Comparison of ENCODE assay signal across 8 cellular contexts in the genomic region with DNA sequence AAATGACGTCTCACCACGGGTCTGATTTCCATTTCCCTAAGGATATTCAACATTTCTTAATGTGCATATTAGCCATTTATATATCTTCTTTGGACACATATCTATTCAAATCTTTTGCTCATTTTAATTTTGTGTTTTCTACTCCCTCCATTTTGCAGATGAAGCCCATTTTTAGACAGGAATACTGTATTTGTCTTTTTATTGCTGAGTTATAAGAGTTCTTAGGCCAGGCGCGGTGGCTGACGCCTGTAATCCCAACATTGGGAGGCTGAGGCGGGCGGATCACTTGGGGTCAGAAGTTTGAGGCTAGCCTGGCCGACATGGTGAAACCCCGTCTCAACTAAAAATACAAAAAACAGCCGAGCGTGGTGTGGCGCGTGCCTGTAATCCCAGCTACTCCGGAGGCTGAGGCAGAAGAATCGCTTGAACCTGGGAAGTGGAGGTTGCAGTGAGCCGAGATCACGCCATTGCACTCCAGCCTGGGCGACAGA. TPM values are rescaled to one million over a fixed set of nuclear protein-coding genes. Genes with fewer than 3 reads are reported as not detected.
DNase-seq lines count a peak whose midpoint lies in the region; ATAC-seq, FAIRE-seq and TF ChIP-seq lines count a peak whose summit lies in the region.
"Not testable (repeated sequence)": the region's sequence is repeated elsewhere in the genome, so short reads cannot be mapped to it uniquely, and the experiment has no call there.

No MANE protein-coding gene starts in this region.

- peaks cover 45% of the 10 kb centered on the region for H3K4me1 Mint-ChIP-seq in activated T-helper 1 cell treated with anti-CD3 and anti-CD28 coated beads, Interleukin-12 subunit alpha, Interleukin-12 subunit beta, Interleukin-2, Interleukin-4 antibody, amounts not matched to agents 30 ng/mL and 10 ng/mL and 1 ng/mL, durations not matched to agents 14 hours and 24 hours and 36 hours (ENCODE audit: low read depth)
- H3K4me1 Mint-ChIP-seq in effector memory CD8-positive, alpha-beta T cell (ENCODE audit: low read depth in 2 of 2): peaks cover 32 to 42% of the 10 kb centered on the region in 2 donors

- not testable (repeated sequence) for TF ChIP-seq CTCF in kidney (IDR thresholded peaks at IDR 0.05; ENCODE audit: borderline replicate concordance, extremely low read depth, insufficient read depth); ovary (IDR thresholded peaks at IDR 0.05)
- TF ChIP-seq CTCF in transverse colon (IDR thresholded peaks at IDR 0.05): peak in 1 of 5 experiments; percentile 13

- not testable (repeated sequence) for H3K27me3 ChIP-seq in ovary, transverse colon

- H3K27ac ChIP-seq in kidney (ENCODE audit: low read depth in 2 of 2, low read length in 2 of 2) (peak overlapping the region; percentile 96 to 98), ovary (peak overlapping the region; percentile 94), transverse colon (peak overlapping the region; percentile 95 to 99 (median 99))

- H3K27ac Mint-ChIP-seq in activated T-helper 1 cell treated with anti-CD3 and anti-CD28 coated beads, Interleukin-12 subunit alpha, Interleukin-12 subunit beta, Interleukin-2, Interleukin-4 antibody, amounts not matched to agents 30 ng/mL and 10 ng/mL and 1 ng/mL, durations not matched to agents 14 hours and 24 hours and 36 hours: peak overlapping the region; percentile 96
- H3K27ac Mint-ChIP-seq in effector memory CD8-positive, alpha-beta T cell: peak overlapping the region; percentile 94 to 97

- in situ Hi-C loops in transverse colon (cut with MboI; ENCODE audit: low pct_ligation_motif_present in 1 of 4, low pct_unique_long_range_greater_than_20kb in 1 of 4, low sequenced_read_pairs in 3 of 4): not testable (repeated sequence)

- not testable (repeated sequence) for TF ChIP-seq POLR2A in ovary (IDR thresholded peaks at IDR 0.05); transverse colon (IDR thresholded peaks at IDR 0.05)

- WGBS in ovary, 3 donors: 7 to 19% (median 8%) methylated on average over 18 of the region's 18 CpGs
- WGBS in transverse colon (ENCODE audit: low coverage in 1 of 2), 2 donors: 9 to 13% methylated on average over 16 to 18 of the region's 18 CpGs

- not testable (repeated sequence) for H3K9me3 Mint-ChIP-seq in activated T-helper 1 cell treated with anti-CD3 and anti-CD28 coated beads, Interleukin-12 subunit alpha, Interleukin-12 subunit beta, Interleukin-2, Interleukin-4 antibody, amounts not matched to agents 30 ng/mL and 10 ng/mL and 1 ng/mL, durations not matched to agents 14 hours and 24 hours and 36 hours; effector memory CD8-positive, alpha-beta T cell

- not testable (repeated sequence) for H3K27me3 Mint-ChIP-seq in activated T-helper 1 cell treated with anti-CD3 and anti-CD28 coated beads, Interleukin-12 subunit alpha, Interleukin-12 subunit beta, Interleukin-2, Interleukin-4 antibody, amounts not matched to agents 30 ng/mL and 10 ng/mL and 1 ng/mL, durations not matched to agents 14 hours and 24 hours and 36 hours (ENCODE audit: insufficient read depth); effector memory CD8-positive, alpha-beta T cell

- TF ChIP-seq EP300 in ovary (IDR thresholded peaks at IDR 0.05); transverse colon (IDR thresholded peaks at IDR 0.05; ENCODE audit: low read depth): not testable (repeated sequence)

- H3K9ac ChIP-seq in kidney (ENCODE audit: low read length in 2 of 2): peak overlapping the region; percentile 46 to 61

- not testable (repeated sequence) for H3K36me3 ChIP-seq in kidney (ENCODE audit: control insufficient read depth in 1 of 2, insufficient read depth in 2 of 2, low read length in 2 of 2); ovary; transverse colon

- peak; percentile 18 for DNase-seq in ELF-1 (ENCODE audit: low read depth, low spot score)
- peak; percentile 80 for DNase-seq in OCI-M1 (lab: John Stamatoyannopoulos, UW)
- not testable (repeated sequence) for DNase-seq in activated T-helper 1 cell treated with anti-CD3 and anti-CD28 coated beads, Interleukin-12 subunit alpha, Interleukin-12 subunit beta, Interleukin-2, Interleukin-4 antibody, amounts not matched to agents 30 ng/mL and 10 ng/mL and 1 ng/mL, durations not matched to agents 14 hours and 24 hours and 36 hours (ENCODE audit: low spot score); effector memory CD8-positive, alpha-beta T cell; kidney
- DNase-seq in ovary: peak in 3 of 5 donors; percentile 45 to 56 (median 49)
- DNase-seq in transverse colon: peak; percentile 21

- peak overlapping the region; percentile 98 for H3K4me3 Mint-ChIP-seq in activated T-helper 1 cell treated with anti-CD3 and anti-CD28 coated beads, Interleukin-12 subunit alpha, Interleukin-12 subunit beta, Interleukin-2, Interleukin-4 antibody, amounts not matched to agents 30 ng/mL and 10 ng/mL and 1 ng/mL, durations not matched to agents 14 hours and 24 hours and 36 hours
- peak overlapping the region; percentile 84 to 90 for H3K4me3 Mint-ChIP-seq in effector memory CD8-positive, alpha-beta T cell

- not testable (repeated sequence) for FAIRE-seq in kidney (lab: Jason Lieb, UNC)

- peak; percentile 16 for ATAC-seq in HG02938 (IDR thresholded peaks at IDR 0.05; ENCODE audit: unreplicated experiment)
- not testable (repeated sequence) for ATAC-seq in effector memory CD8-positive, alpha-beta T cell (replicated peaks)

- intact Hi-C loops in activated T-helper 1 cell treated with anti-CD3 and anti-CD28 coated beads, Interleukin-12 subunit alpha, Interleukin-12 subunit beta, Interleukin-2, Interleukin-4 antibody, amounts not matched to agents 30 ng/mL and 10 ng/mL and 1 ng/mL, durations not matched to agents 14 hours and 24 hours and 36 hours (cut with micrococcal nuclease): loop anchor here (2.0 to 5.0 kb wide), 8 partner anchors 35 to 1243 kb away; partner anchors contain the start of genes DDX6, PHLDB1, UBE4A and VPS11
- intact Hi-C loops in kidney (cut with DNase I); ovary (cut with DNase I); transverse colon (cut with DNase I; ENCODE audit: low total_unique reads): not testable (repeated sequence)

- H3K36me3 Mint-ChIP-seq in activated T-helper 1 cell treated with anti-CD3 and anti-CD28 coated beads, Interleukin-12 subunit alpha, Interleukin-12 subunit beta, Interleukin-2, Interleukin-4 antibody, amounts not matched to agents 30 ng/mL and 10 ng/mL and 1 ng/mL, durations not matched to agents 14 hours and 24 hours and 36 hours (ENCODE audit: low read depth): not testable (repeated sequence)
- H3K36me3 Mint-ChIP-seq in effector memory CD8-positive, alpha-beta T cell (ENCODE audit: insufficient read depth): peaks cover 27% of the 10 kb centered on the region

- not testable (repeated sequence) for H3K9me3 ChIP-seq in kidney (ENCODE audit: control insufficient read depth in 1 of 2, low read length in 2 of 2); ovary; transverse colon

- H3K4me3 ChIP-seq in kidney (ENCODE audit: low read length in 2 of 2): peak overlapping the region; percentile 61 to 65
- H3K4me3 ChIP-seq in ovary: peak overlapping the region; percentile 99
- peak overlapping the region; percentile 81 to 99 (median 96) for H3K4me3 ChIP-seq in transverse colon

- peaks cover 4 to 16% of the 10 kb centered on the region in 2 donors for H3K4me1 ChIP-seq in kidney (ENCODE audit: control insufficient read depth in 1 of 2, insufficient read depth in 1 of 2, low read depth in 1 of 2, low read length in 2 of 2)
- H3K4me1 ChIP-seq in ovary (ENCODE audit: insufficient read depth): not testable (repeated sequence)
- peaks cover 11 to 42% (median 33%) of the 10 kb centered on the region in 4 donors for H3K4me1 ChIP-seq in transverse colon

RNA-seq across cellular contexts. Expression of gene ARCN1, which starts 0.6 kb away (rescaled TPM):
- 162 and 165 TPM in 2 replicates for total RNA-seq in activated T-helper 1 cell treated with anti-CD3 and anti-CD28 coated beads, Interleukin-12 subunit alpha, Interleukin-12 subunit beta, Interleukin-2, Interleukin-4 antibody, amounts not matched to agents 30 ng/mL and 10 ng/mL and 1 ng/mL, durations not matched to agents 14 hours and 24 hours and 36 hours
- total RNA-seq in kidney: 107 TPM
- 64.7 TPM for polyA plus RNA-seq in kidney (ENCODE audit: insufficient read depth, low read depth, low replicate concordance)
- total RNA-seq in ovary: 100 to 1,000 TPM in 5 of 7 donors, 10 to 100 TPM in 2; 60.2 to 151 (median 125) TPM
- 100 to 1,000 TPM in 1 of 2 donors, 10 to 100 TPM in 1; 67.3 to 154 TPM for polyA plus RNA-seq in ovary
- total RNA-seq in transverse colon: 10 to 100 TPM; 27.9 to 80.3 (median 61.0) TPM

RNA-seq across cellular contexts. Expression of gene IFT46, which starts 5.9 kb away (rescaled TPM):
- 17.7 and 18.4 TPM in 2 replicates for total RNA-seq in activated T-helper 1 cell treated with anti-CD3 and anti-CD28 coated beads, Interleukin-12 subunit alpha, Interleukin-12 subunit beta, Interleukin-2, Interleukin-4 antibody, amounts not matched to agents 30 ng/mL and 10 ng/mL and 1 ng/mL, durations not matched to agents 14 hours and 24 hours and 36 hours
- total RNA-seq in kidney (21.1 TPM), ovary (10 to 100 TPM; 22.2 to 42.6 (median 27.9) TPM), transverse colon (10 to 100 TPM in 3 of 4 donors, 1 to 10 TPM in 1; 4.8 to 20.2 (median 14.8) TPM)
- polyA plus RNA-seq in kidney (ENCODE audit: insufficient read depth, low read depth, low replicate concordance) (28.7 TPM), ovary (10 to 100 TPM; 22.8 to 53.1 TPM)

RNA-seq across cellular contexts. Expression of gene PHLDB1, which starts 35.8 kb away (rescaled TPM):
- 0.86 and 1.4 TPM in 2 replicates for total RNA-seq in activated T-helper 1 cell treated with anti-CD3 and anti-CD28 coated beads, Interleukin-12 subunit alpha, Interleukin-12 subunit beta, Interleukin-2, Interleukin-4 antibody, amounts not matched to agents 30 ng/mL and 10 ng/mL and 1 ng/mL, durations not matched to agents 14 hours and 24 hours and 36 hours
- total RNA-seq in kidney: 118 TPM
- 39.1 TPM for polyA plus RNA-seq in kidney (ENCODE audit: insufficient read depth, low read depth, low replicate concordance)
- 100 to 1,000 TPM in 5 of 7 donors, 10 to 100 TPM in 2; 69.4 to 265 (median 139) TPM for total RNA-seq in ovary
- 10 to 100 TPM; 46.2 to 73.7 TPM for polyA plus RNA-seq in ovary
- total RNA-seq in transverse colon: 100 to 1,000 TPM in 2 of 4 donors, 10 to 100 TPM in 2; 92.6 to 276 (median 161) TPM

RNA-seq across cellular contexts. Expression of gene TMEM25, which starts 40.6 kb away (rescaled TPM):
- 13.6 and 15.0 TPM in 2 replicates for total RNA-seq in activated T-helper 1 cell treated with anti-CD3 and anti-CD28 coated beads, Interleukin-12 subunit alpha, Interleukin-12 subunit beta, Interleukin-2, Interleukin-4 antibody, amounts not matched to agents 30 ng/mL and 10 ng/mL and 1 ng/mL, durations not matched to agents 14 hours and 24 hours and 36 hours
- 30.7 TPM for total RNA-seq in kidney
- polyA plus RNA-seq in kidney (ENCODE audit: insufficient read depth, low read depth, low replicate concordance): 36.8 TPM
- total RNA-seq in ovary: 10 to 100 TPM; 22.1 to 45.1 (median 32.7) TPM
- 10 to 100 TPM; 24.2 to 27.1 TPM for polyA plus RNA-seq in ovary
- total RNA-seq in transverse colon: 10 to 100 TPM in 2 of 4 donors, 1 to 10 TPM in 2; 1.5 to 37.0 (median 14.5) TPM

RNA-seq across cellular contexts. Expression of gene TTC36, which starts 44.4 kb away (rescaled TPM):
- total RNA-seq in activated T-helper 1 cell treated with anti-CD3 and anti-CD28 coated beads, Interleukin-12 subunit alpha, Interleukin-12 subunit beta, Interleukin-2, Interleukin-4 antibody, amounts not matched to agents 30 ng/mL and 10 ng/mL and 1 ng/mL, durations not matched to agents 14 hours and 24 hours and 36 hours: 0.59 and 0.91 TPM in 2 replicates
- total RNA-seq in kidney (1.1 TPM), ovary (under 1 TPM in 4 of 7 donors, not detected in 3; 0.23 to 0.38 (median 0.37) TPM), transverse colon (10 to 100 TPM in 1 of 4 donors, 1 to 10 TPM in 1, not detected in 2; 2.2 to 17.9 TPM)
- polyA plus RNA-seq in kidney (ENCODE audit: insufficient read depth, low read depth, low replicate concordance) (12.7 TPM), ovary (under 1 TPM in 1 of 2 donors, not detected in 1; 0.18 TPM)

Comparison
In these comparisons a context has a peak if more than half of its experiments do, and no peak if none do; other contexts are left out.
1. RNA of gene PHLDB1, which starts 35.8 kb away (total RNA-seq): 92.6 to 276 TPM in transverse colon, 69.4 to 265 TPM in ovary and 118 TPM in kidney (single experiment); 0.86 to 1.4 TPM in activated T-helper 1 cell treated with anti-CD3 and anti-CD28 coated beads, Interleukin-12 subunit alpha, Interleukin-12 subunit beta, Interleukin-2, Interleukin-4 antibody, amounts not matched to agents 30 ng/mL and 10 ng/mL and 1 ng/mL, durations not matched to agents 14 hours and 24 hours and 36 hours; every median in the first group is over 10 times any median in the second.
2. Peak in every context shown above with its lines, with median percentiles within 50 percentile points of each other: H3K27ac ChIP-seq and H3K4me3 ChIP-seq.